Comparison of ENCODE assay signal across 5 cellular contexts in the genomic region with DNA sequence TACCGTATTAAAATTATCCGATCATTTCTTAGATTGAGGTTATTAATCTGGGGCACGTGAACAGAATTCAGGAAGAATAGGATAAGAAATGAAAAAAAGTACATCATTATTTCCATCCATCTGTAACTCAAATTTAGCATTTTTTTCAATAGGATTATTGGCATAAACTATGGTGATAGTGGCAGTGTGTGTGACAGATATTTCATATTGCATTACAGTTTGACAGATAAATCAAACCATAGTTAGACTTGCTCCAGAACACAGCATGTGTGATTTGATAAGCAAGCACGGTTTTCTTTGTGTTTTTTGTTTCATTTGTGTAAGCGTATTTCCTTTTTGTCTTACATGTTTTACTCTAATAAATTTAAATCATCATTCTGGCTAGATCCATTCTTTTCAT.
"Had no signal": no experiment of that assay in that cellular context is flagged by ENCODE, and none has a peak within 500 bp of the region (broad histone marks: within the 10 kb centered on the region; RNA-seq: fewer than 3 reads in every experiment).

No MANE protein-coding gene starts in this region.

- H3K9ac ChIP-seq: GM23248 had no signal

- H2AFZ ChIP-seq: GM23248 had no signal

- H3K4me3 ChIP-seq: GM23248 had no signal

- H3K27ac ChIP-seq: GM23248, HL-60 had no signal

- ATAC-seq: HepG2 had no signal

- DNase-seq: GM23248, GOT3, H9 had no signal
